In genomic region chr1:2916706-2917105, GRCh38 we compare ENCODE assay signal across 27 cellular contexts.
"Had no signal": no experiment of that assay in that cellular context is flagged by ENCODE, and none has a peak within 500 bp of the region (broad histone marks: within the 10 kb centered on the region; RNA-seq: fewer than 3 reads in every experiment).

No MANE protein-coding gene starts in this region.

- H3K27me3 Mint-ChIP-seq: naive thymus-derived CD4-positive, alpha-beta T cell; stimulated activated naive CD8-positive, alpha-beta T cell treated with anti-CD3 and anti-CD28 coated beads, Interleukin-15, Interleukin-2, amounts not matched to agents 100 ng/mL and 50 ng/mL, for 24 hours had no signal

- H3K4me1 Mint-ChIP-seq: stimulated activated effector memory CD8-positive, alpha-beta T cell treated with anti-CD3 and anti-CD28 coated beads, Interleukin-12 subunit alpha, Interleukin-12 subunit beta, amount 100 ng/mL, for 72 hours had no signal

- H3K27ac ChIP-seq: neural progenitor cell, neutrophil, pancreas, prostate gland, right lobe of liver, sigmoid colon, stomach, thoracic aorta, thyroid gland, tibial nerve, upper lobe of left lung, uterus had no signal

- H3K36me3 Mint-ChIP-seq: naive thymus-derived CD4-positive, alpha-beta T cell; natural killer cell; neural progenitor cell; stimulated activated effector memory CD8-positive, alpha-beta T cell treated with anti-CD3 and anti-CD28 coated beads, Interleukin-12 subunit alpha, Interleukin-12 subunit beta, amount 100 ng/mL, for 72 hours; stimulated activated naive B cell treated with anti-CD40 and anti-IgM and Interleukin-4, amounts not matched to agents 10 μg/mL and 1 μg/mL and 100 μg/mL, for 72 hours had no signal

- H3K4me3 Mint-ChIP-seq: naive thymus-derived CD4-positive, alpha-beta T cell; natural killer cell; nephron; stimulated activated effector memory CD8-positive, alpha-beta T cell treated with anti-CD3 and anti-CD28 coated beads, Interleukin-12 subunit alpha, Interleukin-12 subunit beta, amount 100 ng/mL, for 72 hours; stimulated activated naive B cell treated with anti-CD40 and anti-IgM and Interleukin-4, amounts not matched to agents 10 μg/mL and 1 μg/mL and 100 μg/mL, for 72 hours; stimulated activated naive CD8-positive, alpha-beta T cell treated with anti-CD3 and anti-CD28 coated beads, Interleukin-15, Interleukin-2, amounts not matched to agents 100 ng/mL and 50 ng/mL, for 24 hours had no signal

- H3K27ac Mint-ChIP-seq: naive thymus-derived CD4-positive, alpha-beta T cell; natural killer cell; nephron; neural progenitor cell; stimulated activated effector memory CD8-positive, alpha-beta T cell treated with anti-CD3 and anti-CD28 coated beads, Interleukin-12 subunit alpha, Interleukin-12 subunit beta, amount 100 ng/mL, for 72 hours; stimulated activated naive B cell treated with anti-CD40 and anti-IgM and Interleukin-4, amounts not matched to agents 10 μg/mL and 1 μg/mL and 100 μg/mL, for 72 hours; stimulated activated naive CD8-positive, alpha-beta T cell treated with anti-CD3 and anti-CD28 coated beads, Interleukin-15, Interleukin-2, amounts not matched to agents 100 ng/mL and 50 ng/mL, for 24 hours had no signal

- ATAC-seq: naive thymus-derived CD4-positive, alpha-beta T cell; natural killer cell; pancreas; right cardiac atrium; right lobe of liver; stimulated activated effector memory CD8-positive, alpha-beta T cell treated with anti-CD3 and anti-CD28 coated beads, Interleukin-12 subunit alpha, Interleukin-12 subunit beta, amount 100 ng/mL, for 72 hours; stimulated activated naive B cell treated with anti-CD40 and anti-IgM and Interleukin-4, amounts not matched to agents 10 μg/mL and 1 μg/mL and 100 μg/mL, for 72 hours had no signal

- DNase-seq: naive thymus-derived CD4-positive, alpha-beta T cell; natural killer cell; nucleus accumbens; pancreas; right cardiac atrium; right lobe of liver; sigmoid colon; small intestine; stimulated activated CD4-positive, alpha-beta T cell treated with anti-CD3 and anti-CD28 coated beads, Interleukin-15, amount 100 ng/mL, for 24 hours; stimulated activated CD4-positive, alpha-beta T cell treated with anti-CD3 and anti-CD28 coated beads, Interleukin-2, amount 100 ng/mL, for 24 hours; stimulated activated CD4-positive, alpha-beta T cell treated with anti-CD3 and anti-CD28 coated beads, Interleukin-2, amount 100 ng/mL, for 48 hours; stimulated activated CD4-positive, alpha-beta T cell treated with anti-CD3 and anti-CD28 coated beads, Interleukin-4, amount 100 ng/mL, for 24 hours; stimulated activated naive B cell treated with anti-CD40 and anti-IgM and Interleukin-4, amounts not matched to agents 10 μg/mL and 1 μg/mL and 100 μg/mL, for 72 hours; stimulated activated naive CD4-positive, alpha-beta T cell treated with Interleukin-2 at 50 U/mL for 16 hours; stomach; thyroid gland; trophoblast cell; uterus had no signal
